Comparison of ENCODE assay signal across 8 cellular contexts in the genomic region with DNA sequence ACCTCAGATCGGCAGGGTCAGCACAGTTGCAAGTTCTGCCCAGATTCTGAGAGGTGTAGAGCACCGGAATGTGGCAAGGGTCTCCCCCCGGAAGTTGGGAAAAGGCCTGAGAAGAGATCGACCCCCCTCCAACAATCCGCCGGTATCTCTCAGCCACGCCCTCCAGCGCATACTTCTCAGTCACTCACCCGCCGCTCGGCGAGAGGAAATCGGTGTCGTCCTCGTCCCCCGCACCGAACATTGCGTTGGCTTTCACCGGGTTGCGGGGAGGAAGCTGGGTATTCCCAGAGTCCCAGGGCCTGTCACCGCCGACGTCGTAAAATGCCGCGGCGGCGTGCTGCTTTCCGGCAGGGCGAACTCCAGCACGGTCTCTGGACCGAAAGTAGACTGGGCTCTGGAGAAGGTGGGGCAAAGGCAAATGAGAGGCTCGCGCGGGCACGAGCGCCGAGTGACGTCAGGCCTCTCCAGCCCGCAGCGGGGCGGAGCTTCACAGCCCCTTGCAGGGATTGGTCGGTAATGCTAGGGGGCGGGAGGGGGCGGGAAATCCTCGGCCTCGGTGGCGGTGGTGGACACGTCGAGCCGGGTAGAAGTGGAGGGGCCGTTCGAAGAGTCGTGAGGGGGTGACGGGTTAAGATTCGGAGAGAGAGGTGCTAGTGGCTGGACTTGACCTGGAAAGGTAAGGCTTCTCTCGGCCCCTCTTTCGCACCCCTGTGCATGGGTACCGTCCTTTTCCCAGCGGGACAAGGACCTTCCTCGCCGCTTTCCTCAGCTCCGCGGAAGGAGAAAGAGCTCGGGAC.
DNase-seq lines count a peak whose midpoint lies in the region; ATAC-seq and TF ChIP-seq lines count a peak whose summit lies in the region.

A gene with protein sequence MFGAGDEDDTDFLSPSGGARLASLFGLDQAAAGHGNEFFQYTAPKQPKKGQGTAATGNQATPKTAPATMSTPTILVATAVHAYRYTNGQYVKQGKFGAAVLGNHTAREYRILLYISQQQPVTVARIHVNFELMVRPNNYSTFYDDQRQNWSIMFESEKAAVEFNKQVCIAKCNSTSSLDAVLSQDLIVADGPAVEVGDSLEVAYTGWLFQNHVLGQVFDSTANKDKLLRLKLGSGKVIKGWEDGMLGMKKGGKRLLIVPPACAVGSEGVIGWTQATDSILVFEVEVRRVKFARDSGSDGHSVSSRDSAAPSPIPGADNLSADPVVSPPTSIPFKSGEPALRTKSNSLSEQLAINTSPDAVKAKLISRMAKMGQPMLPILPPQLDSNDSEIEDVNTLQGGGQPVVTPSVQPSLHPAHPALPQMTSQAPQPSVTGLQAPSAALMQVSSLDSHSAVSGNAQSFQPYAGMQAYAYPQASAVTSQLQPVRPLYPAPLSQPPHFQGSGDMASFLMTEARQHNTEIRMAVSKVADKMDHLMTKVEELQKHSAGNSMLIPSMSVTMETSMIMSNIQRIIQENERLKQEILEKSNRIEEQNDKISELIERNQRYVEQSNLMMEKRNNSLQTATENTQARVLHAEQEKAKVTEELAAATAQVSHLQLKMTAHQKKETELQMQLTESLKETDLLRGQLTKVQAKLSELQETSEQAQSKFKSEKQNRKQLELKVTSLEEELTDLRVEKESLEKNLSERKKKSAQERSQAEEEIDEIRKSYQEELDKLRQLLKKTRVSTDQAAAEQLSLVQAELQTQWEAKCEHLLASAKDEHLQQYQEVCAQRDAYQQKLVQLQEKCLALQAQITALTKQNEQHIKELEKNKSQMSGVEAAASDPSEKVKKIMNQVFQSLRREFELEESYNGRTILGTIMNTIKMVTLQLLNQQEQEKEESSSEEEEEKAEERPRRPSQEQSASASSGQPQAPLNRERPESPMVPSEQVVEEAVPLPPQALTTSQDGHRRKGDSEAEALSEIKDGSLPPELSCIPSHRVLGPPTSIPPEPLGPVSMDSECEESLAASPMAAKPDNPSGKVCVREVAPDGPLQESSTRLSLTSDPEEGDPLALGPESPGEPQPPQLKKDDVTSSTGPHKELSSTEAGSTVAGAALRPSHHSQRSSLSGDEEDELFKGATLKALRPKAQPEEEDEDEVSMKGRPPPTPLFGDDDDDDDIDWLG (minus strand): TSS at position 275 of the 797 bp plus-strand sequence. CDS start 34 bp downstream, at position 241.
A gene (plus strand): TSS at position 542 of the 797 bp plus-strand sequence. CDS start 34,605 bp downstream, outside the sequence.

- TF ChIP-seq CTCF in 22Rv1 (IDR thresholded peaks at IDR 0.05), result no peak
- TF ChIP-seq CTCF in brain microvascular endothelial cell (IDR thresholded peaks at IDR 0.05; ENCODE audit: low read depth, low read length, missing control alignments), result no peak

- in situ Hi-C loops in brain microvascular endothelial cell (cut with HindIII; ENCODE audit: low pct_ligation_motif_present, low sequenced_read_pairs), result no loop called here

- no peaks in the 10 kb centered on the region for H3K27me3 ChIP-seq in brain microvascular endothelial cell (replicated peaks)
- H3K27me3 ChIP-seq in iPS DF 6.9 (ENCODE audit: control insufficient read depth, insufficient read depth, low read length), result no peaks in the 10 kb centered on the region

- H3K36me3 ChIP-seq in brain microvascular endothelial cell (replicated peaks) (no peaks in the 10 kb centered on the region), iPS DF 6.9 (ENCODE audit: control insufficient read depth, insufficient read depth, low read length) (no peaks in the 10 kb centered on the region)

- H3K4me3 ChIP-seq in brain microvascular endothelial cell (ENCODE audit: low read depth, low read length) (peak within 1 kb of the TSS; percentile 95), iPS DF 6.9 (ENCODE audit: low read length) (peak within 1 kb of the TSS; percentile 91), skeletal muscle cell (ENCODE audit: low read depth, low read length) (peak within 1 kb of the TSS; percentile 68)

- ATAC-seq in GM18520 (IDR thresholded peaks at IDR 0.05; ENCODE audit: unreplicated experiment), result peak; percentile 79
- ATAC-seq in HG03064 (IDR thresholded peaks at IDR 0.05; ENCODE audit: low read depth, unreplicated experiment), result peak; percentile 72

- H3K27ac ChIP-seq in 22Rv1, result peak within 1 kb of the TSS; percentile 72
- peak within 1 kb of the TSS; percentile 72 for H3K27ac ChIP-seq in brain microvascular endothelial cell
- H3K27ac ChIP-seq in iPS DF 6.9 (ENCODE audit: low read length), result no peak within 1 kb of the TSS

- DNase-seq in NCI-H2107 treated with DMSO at 0.1 percent for 48 hours (lab: John Stamatoyannopoulos, UW; ENCODE audit: unreplicated experiment), result peak; percentile 93
- peak; percentile 98 for DNase-seq in UCSD-AML1 (lab: John Stamatoyannopoulos, UW; ENCODE audit: unreplicated experiment)
- DNase-seq in brain microvascular endothelial cell, result peak; percentile 99
- peak; percentile 93 for DNase-seq in iPS DF 6.9 (ENCODE audit: low read depth, low spot score)
- DNase-seq in skeletal muscle cell (ENCODE audit: low read depth), result peak; percentile 96

- WGBS in iPS DF 6.9 (ENCODE audit: insufficient coverage, insufficient read length), result no CpG with 5 or more reads among the region's 65 CpGs

- no peaks in the 10 kb centered on the region for H3K9me3 ChIP-seq in iPS DF 6.9 (ENCODE audit: control insufficient read depth, insufficient read depth, low read length)

- peaks cover 2% of the 10 kb centered on the region; the same call in 1 of the 2 replicates for H3K4me1 ChIP-seq in iPS DF 6.9 (ENCODE audit: control insufficient read depth, insufficient read depth, low read length)
